19 cellular contexts compared by ENCODE assay signal in the genomic region with DNA sequence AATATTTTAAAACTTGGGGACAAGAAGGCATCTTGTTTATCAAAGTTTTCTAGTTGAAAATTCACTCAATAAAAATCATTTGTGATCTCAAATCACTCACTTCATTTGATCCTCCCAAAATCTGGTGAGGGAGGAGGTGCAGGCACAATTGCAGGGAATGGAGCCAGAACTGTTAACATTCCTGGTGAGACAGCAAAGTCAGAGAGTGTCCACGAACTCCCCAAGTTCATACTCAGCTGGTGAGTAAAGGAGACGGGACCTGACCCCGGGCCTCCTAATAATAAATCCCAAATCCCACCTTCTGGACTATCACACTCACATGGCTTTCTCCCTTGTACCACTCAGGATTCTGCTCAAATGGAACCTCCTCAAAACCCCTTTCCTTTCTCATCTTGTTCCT.
DNase-seq lines count a peak whose midpoint lies in the region; ATAC-seq and TF ChIP-seq lines count a peak whose summit lies in the region.
"Had no signal": no experiment of that assay in that cellular context is flagged by ENCODE, and none has a peak within 500 bp of the region (broad histone marks: within the 10 kb centered on the region; RNA-seq: fewer than 3 reads in every experiment).

No MANE protein-coding gene starts in this region.

- no peak overlapping the region for H3K4me2 ChIP-seq in trophoblast cell (ENCODE audit: low read length)
- H3K4me2 ChIP-seq: BLaER1 had no signal

- H2AFZ ChIP-seq in trophoblast cell (ENCODE audit: insufficient read depth, low read length, poor library complexity): no peak overlapping the region

- H3K4me3 Mint-ChIP-seq in CD4-positive, alpha-beta T cell: no peak overlapping the region
- H3K4me3 Mint-ChIP-seq: CD4-positive, alpha-beta memory T cell; IgD-negative memory B cell had no signal

- H3K79me2 ChIP-seq in trophoblast cell (ENCODE audit: control insufficient read depth, insufficient read depth, low read length, poor library complexity): no peaks in the 10 kb centered on the region

- H3K14ac ChIP-seq in trophoblast cell (ENCODE audit: low read length): peak overlapping the region; percentile 1

- DNase-seq in AG20443 (ENCODE audit: low spot score) (peak; percentile 62), HCEC 1CT (peak; percentile 65), coronary artery (ENCODE audit: low spot score) (peak; percentile 1), trophoblast cell (no peak), NCI-H526 (lab: John Stamatoyannopoulos, UW) (no peak), middle frontal gyrus (ENCODE audit: extremely low spot score, low spot score) (no peak)
- DNase-seq in CD4-positive, alpha-beta T cell: no peak
- no peak for DNase-seq in stimulated activated CD4-positive, alpha-beta T cell treated with anti-CD3 and anti-CD28 coated beads, Interleukin-1b, Interleukin-23, amount 100 ng/mL, for 48 hours
- DNase-seq: Caco-2; CD4-positive, alpha-beta memory T cell; DMS 273 treated with DMSO at 0.1 percent for 48 hours; DND-41; GDM1; H7; NCI-H2029 treated with DMSO at 0.1 percent for 48 hours; NCI-H2171 had no signal

- peaks cover 2% of the 10 kb centered on the region for H3K9me3 Mint-ChIP-seq in CD4-positive, alpha-beta T cell
- H3K9me3 Mint-ChIP-seq: IgD-negative memory B cell had no signal

- intact Hi-C loops in CD4-positive, alpha-beta T cell (cut with DNase I, micrococcal nuclease): loop anchor here in 1 of 2 experiments (10.0 kb wide), 1 partner anchor 55 kb away; no protein-coding TSS in a partner anchor

- no CpG with 5 or more reads among the region's 3 CpGs for WGBS in trophoblast cell (ENCODE audit: extremely low coverage, insufficient coverage, insufficient read length)

- no peak overlapping the region for H2AK5ac ChIP-seq in trophoblast cell (ENCODE audit: low read length)

- no peaks in the 10 kb centered on the region for H3K36me3 ChIP-seq in trophoblast cell (ENCODE audit: control insufficient read depth in 1 of 2, insufficient read depth in 2 of 2, low read length in 2 of 2)
- H3K36me3 ChIP-seq: BLaER1 had no signal

- POLR2A ChIA-PET in CD4-positive, alpha-beta T cell (lab: Charles Lee): no interaction called here

- no peak overlapping the region for H3K18ac ChIP-seq in trophoblast cell (ENCODE audit: low read length)

- TF ChIP-seq CTCF in coronary artery (IDR thresholded peaks at IDR 0.05): no peak
- no peak for TF ChIP-seq CTCF in CD4-positive, alpha-beta T cell (IDR thresholded peaks at IDR 0.05)

- H2BK12ac ChIP-seq in trophoblast cell (ENCODE audit: low read length): peak overlapping the region; percentile 46

- no peaks in the 10 kb centered on the region for H3K4me1 Mint-ChIP-seq in CD4-positive, alpha-beta T cell (ENCODE audit: low read depth)
- H3K4me1 Mint-ChIP-seq: CD4-positive, alpha-beta memory T cell; IgD-negative memory B cell had no signal

- H3K9me3 ChIP-seq in trophoblast cell (ENCODE audit: insufficient read depth, low read depth, low read length): no peaks in the 10 kb centered on the region
- H3K9me3 ChIP-seq in CD4-positive, alpha-beta T cell (ENCODE audit: control insufficient read depth, low read length): no peaks in the 10 kb centered on the region
- H3K9me3 ChIP-seq: BLaER1, Caco-2 had no signal

- no peak overlapping the region for H3K4me3 ChIP-seq in coronary artery
- no peak overlapping the region for H3K4me3 ChIP-seq in trophoblast cell (ENCODE audit: low read depth, low read length)
- H3K4me3 ChIP-seq: BLaER1 had no signal

- H3K27me3 Mint-ChIP-seq in CD4-positive, alpha-beta T cell: no peaks in the 10 kb centered on the region
- H3K27me3 Mint-ChIP-seq: CD4-positive, alpha-beta memory T cell had no signal

- ATAC-seq in CD4-positive, alpha-beta T cell (ENCODE audit: poor library complexity): no peak
- ATAC-seq: Panc1 had no signal

- H3K4me1 ChIP-seq in trophoblast cell (ENCODE audit: control insufficient read depth in 1 of 2, insufficient read depth in 2 of 2, low read length in 2 of 2): peaks cover 2 to 4% of the 10 kb centered on the region in 2 experiments
- H3K4me1 ChIP-seq: BLaER1, Caco-2 had no signal

- no peaks in the 10 kb centered on the region for H3K27me3 ChIP-seq in trophoblast cell (ENCODE audit: insufficient read depth, low read length)
- H3K27me3 ChIP-seq in CD4-positive, alpha-beta T cell (ENCODE audit: control insufficient read depth, insufficient read depth, low read length): no peaks in the 10 kb centered on the region
- H3K27me3 ChIP-seq: BLaER1 had no signal

- no peak overlapping the region for H3K27ac Mint-ChIP-seq in CD4-positive, alpha-beta T cell
- H3K27ac Mint-ChIP-seq: CD4-positive, alpha-beta memory T cell; IgD-negative memory B cell had no signal

- peaks cover 10% of the 10 kb centered on the region for H3K79me1 ChIP-seq in trophoblast cell (ENCODE audit: low read length)

- no peak overlapping the region for H4K8ac ChIP-seq in trophoblast cell (ENCODE audit: low read depth, low read length)

- peak overlapping the region; percentile 0 for H2BK120ac ChIP-seq in trophoblast cell (ENCODE audit: insufficient read depth, low read length, poor library complexity)

- H3K4ac ChIP-seq in trophoblast cell (ENCODE audit: low read depth, low read length): no peak overlapping the region

- no peaks in the 10 kb centered on the region for H3K36me3 Mint-ChIP-seq in CD4-positive, alpha-beta T cell (ENCODE audit: low read depth)
- H3K36me3 Mint-ChIP-seq: CD4-positive, alpha-beta memory T cell; IgD-negative memory B cell had no signal

- CTCF ChIA-PET in CD4-positive, alpha-beta T cell (lab: Charles Lee): no interaction called here

- peak overlapping the region; percentile 53 for H4K91ac ChIP-seq in trophoblast cell (ENCODE audit: low read depth, low read length)

- no peak overlapping the region for H2BK5ac ChIP-seq in trophoblast cell (ENCODE audit: low read depth, low read length, poor library complexity)

- no peak overlapping the region for H4K12ac ChIP-seq in trophoblast cell (ENCODE audit: low read depth, low read length)

- no peak overlapping the region for H3K27ac ChIP-seq in coronary artery
- H3K27ac ChIP-seq in trophoblast cell (ENCODE audit: low read depth, low read length): no peak overlapping the region
- no peak overlapping the region for H3K27ac ChIP-seq in CD4-positive, alpha-beta T cell (ENCODE audit: low read depth, low read length)
- H3K27ac ChIP-seq: BLaER1 had no signal

- no peak overlapping the region for H3K23ac ChIP-seq in trophoblast cell (ENCODE audit: low read length)

- no peak overlapping the region for H3K9ac ChIP-seq in trophoblast cell (ENCODE audit: low read length)
- H3K9ac ChIP-seq: BLaER1 had no signal

Comparison
In these comparisons a context has a peak if more than half of its experiments do, and no peak if none do; other contexts are left out.
1. DNase-seq: peak in AG20443 (single experiment), HCEC 1CT (single experiment) and coronary artery (single experiment); none in trophoblast cell (0 of 2), NCI-H526 (0 of 2), CD4-positive, alpha-beta T cell (0 of 10), middle frontal gyrus (single experiment) and stimulated activated CD4-positive, alpha-beta T cell treated with anti-CD3 and anti-CD28 coated beads, Interleukin-1b, Interleukin-23, amount 100 ng/mL, for 48 hours (single experiment).